Comparison of ENCODE assay signal across 1 cellular context in genomic region chr1:10474613-10475507, GRCh38.
TF ChIP-seq lines count a peak whose summit lies in the region.

A gene with protein sequence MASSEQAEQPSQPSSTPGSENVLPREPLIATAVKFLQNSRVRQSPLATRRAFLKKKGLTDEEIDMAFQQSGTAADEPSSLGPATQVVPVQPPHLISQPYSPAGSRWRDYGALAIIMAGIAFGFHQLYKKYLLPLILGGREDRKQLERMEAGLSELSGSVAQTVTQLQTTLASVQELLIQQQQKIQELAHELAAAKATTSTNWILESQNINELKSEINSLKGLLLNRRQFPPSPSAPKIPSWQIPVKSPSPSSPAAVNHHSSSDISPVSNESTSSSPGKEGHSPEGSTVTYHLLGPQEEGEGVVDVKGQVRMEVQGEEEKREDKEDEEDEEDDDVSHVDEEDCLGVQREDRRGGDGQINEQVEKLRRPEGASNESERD (plus strand): TSS chr1:10474950. CDS start chr1:10474967, 17 bp downstream.

TF ChIP-seq in GM12878, 131 proteins besides CTCF, POLR2A, EP300 and RAD21 (continued from another document):
- TF ChIP-seq SRF (IDR thresholded peaks at IDR 0.05; ENCODE audit: low read depth in 2 of 2, low read length in 2 of 2) (peak; percentile 85 to 99), ZNF687 (IDR thresholded peaks at IDR 0.05) (no peak), ETV6 (conservative IDR thresholded peaks at IDR 0.05 in 1 of 2, IDR thresholded peaks at IDR 0.05 in 1 of 2; ENCODE audit: borderline replicate concordance in 1 of 2, low read depth in 1 of 2) (no peak), MEF2A (IDR thresholded peaks at IDR 0.05; ENCODE audit: insufficient read depth, low read depth, low read length) (0 out of 2 replicates have a peak, but pooled peaks have one; percentile 34), TBL1XR1 (IDR thresholded peaks at IDR 0.05; ENCODE audit: low read depth, low read length) (peak; percentile 19; the same call in 1 of the 2 replicates), TCF12 (IDR thresholded peaks at IDR 0.05; ENCODE audit: low read depth, low read length) (no peak), NFYA (IDR thresholded peaks at IDR 0.05; ENCODE audit: borderline replicate concordance, low read depth, low read length) (no peak), IKZF1 (conservative IDR thresholded peaks at IDR 0.05) (peak; percentile 93), ZNF207 (IDR thresholded peaks at IDR 0.05; ENCODE audit: borderline replicate concordance) (0 out of 2 replicates have a peak, but pooled peaks have one; percentile 31), TAF1 (IDR thresholded peaks at IDR 0.05; ENCODE audit: borderline replicate concordance, low read depth, low read length) (peak; percentile 93), ESRRA (IDR thresholded peaks at IDR 0.05; ENCODE audit: low read length) (peak; percentile 84)
- TF ChIP-seq, protein P1, sequence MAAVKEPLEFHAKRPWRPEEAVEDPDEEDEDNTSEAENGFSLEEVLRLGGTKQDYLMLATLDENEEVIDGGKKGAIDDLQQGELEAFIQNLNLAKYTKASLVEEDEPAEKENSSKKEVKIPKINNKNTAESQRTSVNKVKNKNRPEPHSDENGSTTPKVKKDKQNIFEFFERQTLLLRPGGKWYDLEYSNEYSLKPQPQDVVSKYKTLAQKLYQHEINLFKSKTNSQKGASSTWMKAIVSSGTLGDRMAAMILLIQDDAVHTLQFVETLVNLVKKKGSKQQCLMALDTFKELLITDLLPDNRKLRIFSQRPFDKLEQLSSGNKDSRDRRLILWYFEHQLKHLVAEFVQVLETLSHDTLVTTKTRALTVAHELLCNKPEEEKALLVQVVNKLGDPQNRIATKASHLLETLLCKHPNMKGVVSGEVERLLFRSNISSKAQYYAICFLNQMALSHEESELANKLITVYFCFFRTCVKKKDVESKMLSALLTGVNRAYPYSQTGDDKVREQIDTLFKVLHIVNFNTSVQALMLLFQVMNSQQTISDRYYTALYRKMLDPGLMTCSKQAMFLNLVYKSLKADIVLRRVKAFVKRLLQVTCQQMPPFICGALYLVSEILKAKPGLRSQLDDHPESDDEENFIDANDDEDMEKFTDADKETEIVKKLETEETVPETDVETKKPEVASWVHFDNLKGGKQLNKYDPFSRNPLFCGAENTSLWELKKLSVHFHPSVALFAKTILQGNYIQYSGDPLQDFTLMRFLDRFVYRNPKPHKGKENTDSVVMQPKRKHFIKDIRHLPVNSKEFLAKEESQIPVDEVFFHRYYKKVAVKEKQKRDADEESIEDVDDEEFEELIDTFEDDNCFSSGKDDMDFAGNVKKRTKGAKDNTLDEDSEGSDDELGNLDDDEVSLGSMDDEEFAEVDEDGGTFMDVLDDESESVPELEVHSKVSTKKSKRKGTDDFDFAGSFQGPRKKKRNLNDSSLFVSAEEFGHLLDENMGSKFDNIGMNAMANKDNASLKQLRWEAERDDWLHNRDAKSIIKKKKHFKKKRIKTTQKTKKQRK (IDR thresholded peaks at IDR 0.05; ENCODE audit: low read depth, low read length) = peak; percentile 43; the same call in 1 of the 2 replicates
